Comparison of ENCODE assay signal across 17 cellular contexts in genomic region chr15:93250212-93250611, GRCh38.
DNase-seq lines count a peak whose midpoint lies in the region; ATAC-seq and TF ChIP-seq lines count a peak whose summit lies in the region.
"Had no signal": no experiment of that assay in that cellular context is flagged by ENCODE, and none has a peak within 500 bp of the region (broad histone marks: within the 10 kb centered on the region; RNA-seq: fewer than 3 reads in every experiment).

No MANE protein-coding gene starts in this region.

- TF ChIP-seq CTCF in left ventricle myocardium inferior (IDR thresholded peaks at IDR 0.05; ENCODE audit: borderline replicate concordance): no peak
- TF ChIP-seq CTCF in right atrium auricular region (IDR thresholded peaks at IDR 0.05): no peak
- TF ChIP-seq CTCF in left lung (IDR thresholded peaks at IDR 0.05): no peak
- no peak for TF ChIP-seq CTCF in ovary (IDR thresholded peaks at IDR 0.05)

- no peak for TF ChIP-seq EP300 in ovary (IDR thresholded peaks at IDR 0.05)

- H3K36me3 ChIP-seq in left ventricle myocardium inferior: no peaks in the 10 kb centered on the region
- H3K36me3 ChIP-seq in right atrium auricular region: no peaks in the 10 kb centered on the region
- H3K36me3 ChIP-seq in left lung: no peaks in the 10 kb centered on the region
- H3K36me3 ChIP-seq in ovary: no peaks in the 10 kb centered on the region

- H3K27ac ChIP-seq in left ventricle myocardium inferior (replicated peaks) (peak overlapping the region; percentile 56), right atrium auricular region (no peak overlapping the region), left lung (no peak overlapping the region), ovary (no peak overlapping the region)
- H3K27ac ChIP-seq: A549 had no signal

- H3K27me3 ChIP-seq in left ventricle myocardium inferior (ENCODE audit: low read depth) (no peaks in the 10 kb centered on the region), right atrium auricular region (no peaks in the 10 kb centered on the region), left lung (no peaks in the 10 kb centered on the region), ovary (no peaks in the 10 kb centered on the region)

- WGBS in ovary, 3 donors: 51 to 62% (median 57%) methylated on average over 2 of the region's 2 CpGs

- DNase-seq in left ventricle myocardium inferior (no peak), right atrium auricular region (ENCODE audit: low spot score) (no peak), NOMO-1 treated with dmso at 0.1 percent for 144 hours (lab: John Stamatoyannopoulos, UW; ENCODE audit: unreplicated experiment) (peak; percentile 42), left lung (no peak), OCI-M2 (lab: John Stamatoyannopoulos, UW; ENCODE audit: unreplicated experiment) (no peak), dedifferentiated amniotic fluid mesenchymal stem cell (ENCODE audit: extremely low spot score) (no peak), ovary (no peak), NCI-H345 treated with DMSO at 0.1 percent for 48 hours (lab: John Stamatoyannopoulos, UW; ENCODE audit: unreplicated experiment) (no peak)
- DNase-seq: CD8-positive, alpha-beta T cell; DMS79 treated with DMSO at 0.1 percent for 48 hours; HCEC 1CT; IMR-90; NCI-H1092; NCI-H1694; NCI-H345; NCI-H69 had no signal

- intact Hi-C loops in left ventricle myocardium inferior (cut with micrococcal nuclease): no loop called here
- intact Hi-C loops in left lung (cut with DNase I): no loop called here
- intact Hi-C loops in ovary (cut with DNase I): no loop called here

- TF ChIP-seq POLR2A in ovary (IDR thresholded peaks at IDR 0.05): no peak

- H3K9me3 ChIP-seq in left ventricle myocardium inferior (replicated peaks): no peaks in the 10 kb centered on the region
- H3K9me3 ChIP-seq in right atrium auricular region: no peaks in the 10 kb centered on the region
- H3K9me3 ChIP-seq in left lung: no peaks in the 10 kb centered on the region
- H3K9me3 ChIP-seq in ovary: no peaks in the 10 kb centered on the region
- H3K9me3 ChIP-seq: A549 had no signal

- H3K4me1 ChIP-seq in left ventricle myocardium inferior (peaks cover 49% of the 10 kb centered on the region), right atrium auricular region (peaks cover 0 to 7% of the 10 kb centered on the region in 2 donors), left lung (peaks cover 0 to 72% of the 10 kb centered on the region in 2 donors), ovary (ENCODE audit: insufficient read depth) (peaks cover 8% of the 10 kb centered on the region)
- H3K4me1 ChIP-seq: A549 had no signal

- ATAC-seq in left lung: peak; percentile 60
- ATAC-seq: A549; CD8-positive, alpha-beta T cell had no signal

- H3K4me3 ChIP-seq in left ventricle myocardium inferior: no peak overlapping the region
- no peak overlapping the region for H3K4me3 ChIP-seq in right atrium auricular region
- H3K4me3 ChIP-seq in left lung: no peak overlapping the region
- no peak overlapping the region for H3K4me3 ChIP-seq in ovary
- H3K4me3 ChIP-seq: A549 had no signal
